20 cellular contexts compared by ENCODE assay signal in the genomic region with DNA sequence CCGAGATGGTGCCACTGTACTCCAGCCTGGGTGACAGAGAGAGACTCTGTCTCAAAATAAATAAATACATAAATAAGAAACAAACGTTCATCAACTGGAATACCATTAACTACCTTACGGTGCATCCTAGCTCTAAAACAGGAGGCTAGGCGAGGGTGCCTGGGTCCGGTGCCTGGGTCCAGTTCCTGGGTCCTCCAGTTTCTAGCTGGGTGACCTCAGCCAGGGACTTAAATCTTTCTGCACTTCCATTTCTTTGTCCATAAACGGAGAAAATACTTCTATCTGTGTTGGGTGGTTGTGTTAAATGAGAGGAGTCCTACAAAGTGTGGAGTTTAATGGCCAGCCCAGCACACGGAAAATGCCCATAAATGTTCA. TPM values are rescaled to one million over a fixed set of nuclear protein-coding genes. Genes with fewer than 3 reads are reported as not detected.
DNase-seq lines count a peak whose midpoint lies in the region; ATAC-seq and TF ChIP-seq lines count a peak whose summit lies in the region.
"Had no signal": no experiment of that assay in that cellular context is flagged by ENCODE, and none has a peak within 500 bp of the region (broad histone marks: within the 10 kb centered on the region; RNA-seq: fewer than 3 reads in every experiment).

No MANE protein-coding gene starts in this region.

- CTCF ChIA-PET in PC-9 (lab: Charles Lee): no interaction called here

- no peaks in the 10 kb centered on the region for H3F3A ChIP-seq in PC-9 (ENCODE audit: insufficient read depth, low read depth)

- H3K27ac ChIP-seq in PC-9 (peak overlapping the region; percentile 61), esophagus (ENCODE audit: low read depth in 2 of 2, low read length in 1 of 2) (peak overlapping the region; percentile 70 to 82)
- H3K27ac ChIP-seq: body of pancreas had no signal

- TF ChIP-seq CTCF in PC-9 (conservative IDR thresholded peaks at IDR 0.05) (no peak), osteocyte (IDR thresholded peaks at IDR 0.05) (no peak), type B pancreatic cell (conservative IDR thresholded peaks at IDR 0.05) (no peak)

- no peak overlapping the region for H2AFZ ChIP-seq in PC-9

- H3K4me1 ChIP-seq in PC-9 (replicated peaks; ENCODE audit: insufficient read depth) (peaks cover 13% of the 10 kb centered on the region), esophagus (ENCODE audit: control insufficient read depth in 2 of 2, insufficient read depth in 2 of 2, low read length in 1 of 2) (peaks cover 3 to 4% of the 10 kb centered on the region in 2 donors)
- H3K4me1 ChIP-seq: body of pancreas, HAP-1 had no signal

- peak overlapping the region; percentile 76 for H3K27ac Mint-ChIP-seq in osteocyte (ENCODE audit: unreplicated experiment)
- H3K27ac Mint-ChIP-seq in type B pancreatic cell: peak overlapping the region; percentile 47

- no peaks in the 10 kb centered on the region for H3K79me2 ChIP-seq in PC-9 (ENCODE audit: low read depth)

- H3K4me2 ChIP-seq in PC-9: peak overlapping the region; percentile 40; the same call in 1 of the 2 replicates

- H3K36me3 Mint-ChIP-seq in osteocyte (ENCODE audit: unreplicated experiment): no peaks in the 10 kb centered on the region
- peaks cover 3% of the 10 kb centered on the region for H3K36me3 Mint-ChIP-seq in type B pancreatic cell

- BruUV-seq in PC-9 (replicated peaks; lab: Mats Ljungman, UMichigan): no TSS peak

- POLR2A ChIA-PET in PC-9 (lab: Charles Lee; ENCODE audit: unreplicated experiment): interaction anchor here (0.6 to 1.3 kb wide), 6 partner anchors 12 to 443 kb away, joined by 3 to 7 read pairs (median 4); no protein-coding TSS in a partner anchor

- no peaks in the 10 kb centered on the region for H3K9me3 Mint-ChIP-seq in osteocyte (ENCODE audit: unreplicated experiment)
- no peaks in the 10 kb centered on the region for H3K9me3 Mint-ChIP-seq in type B pancreatic cell

- H3K27me3 Mint-ChIP-seq in osteocyte (ENCODE audit: unreplicated experiment) (no peaks in the 10 kb centered on the region), type B pancreatic cell (peaks cover 2% of the 10 kb centered on the region)

- no peaks in the 10 kb centered on the region for H3K9me3 ChIP-seq in PC-9 (ENCODE audit: insufficient read depth, low read depth)
- H3K9me3 ChIP-seq in esophagus (ENCODE audit: control insufficient read depth in 2 of 2, insufficient read depth in 1 of 2, low read depth in 1 of 2, low read length in 1 of 2): no peaks in the 10 kb centered on the region
- H3K9me3 ChIP-seq: body of pancreas, HAP-1 had no signal

- H3K4me1 Mint-ChIP-seq in osteocyte (ENCODE audit: unreplicated experiment) (peaks cover 33% of the 10 kb centered on the region), type B pancreatic cell (ENCODE audit: unreplicated experiment) (peaks cover 24% of the 10 kb centered on the region)

- intact Hi-C loops in PC-9 (cut with micrococcal nuclease; ENCODE audit: unreplicated experiment): loop anchor here (1.0 kb wide), 1 partner anchor 10 kb away; no protein-coding TSS in a partner anchor

- no peak overlapping the region for H3K4me3 ChIP-seq in PC-9
- no peak overlapping the region for H3K4me3 ChIP-seq in esophagus (ENCODE audit: low read depth in 1 of 2, low read length in 2 of 2)
- H3K4me3 ChIP-seq: body of pancreas, HAP-1 had no signal

- no peaks in the 10 kb centered on the region for H4K20me1 ChIP-seq in PC-9 (ENCODE audit: insufficient read depth)

- WGBS in esophagus, 2 donors: 80 to 84% methylated on average over 7 of the region's 7 CpGs

- H3K4me3 Mint-ChIP-seq in osteocyte (ENCODE audit: unreplicated experiment): no peak overlapping the region
- no peak overlapping the region for H3K4me3 Mint-ChIP-seq in type B pancreatic cell

- DNase-seq in PC-9 (no peak), osteocyte (ENCODE audit: extremely low spot score, unreplicated experiment) (no peak), type B pancreatic cell (ENCODE audit: extremely low spot score, unreplicated experiment) (no peak), NCI-H128 (lab: John Stamatoyannopoulos, UW; ENCODE audit: unreplicated experiment) (no peak)
- no peak for DNase-seq in stimulated activated CD4-positive, alpha-beta T cell treated with anti-CD3 and anti-CD28 coated beads, Interleukin-12 subunit alpha, Interleukin-12 subunit beta, amount 100 ng/mL, for 4 hours
- DNase-seq: activated CD4-positive, CD25-positive, alpha-beta regulatory T cell treated with anti-CD3 and anti-CD28 coated beads, Interleukin-2, amount 50 U/mL, for 72 hours; AML-193; body of pancreas; dorsolateral prefrontal cortex; hippocampal formation; left cardiac atrium; NCI-H1048; NCI-H2171 treated with DMSO at 0.1 percent for 48 hours; Right ventricle myocardium superior; stimulated activated CD4-positive, alpha-beta T cell treated with anti-CD3 and anti-CD28 coated beads, Interleukin-4, amount 100 ng/mL, for 24 hours had no signal

- ATAC-seq in HG02571 (IDR thresholded peaks at IDR 0.05; ENCODE audit: unreplicated experiment) (no peak), GM18517 (IDR thresholded peaks at IDR 0.05; ENCODE audit: unreplicated experiment) (no peak)
- ATAC-seq: body of pancreas had no signal

- H3K9me2 ChIP-seq in PC-9 (ENCODE audit: insufficient read depth): no peaks in the 10 kb centered on the region

- no peaks in the 10 kb centered on the region for H3K27me3 ChIP-seq in PC-9 (ENCODE audit: insufficient read depth, low read depth)
- H3K27me3 ChIP-seq in esophagus (ENCODE audit: control insufficient read depth in 1 of 2, insufficient read depth in 2 of 2, low read length in 2 of 2): no peaks in the 10 kb centered on the region
- H3K27me3 ChIP-seq: body of pancreas, dorsolateral prefrontal cortex had no signal

- no peaks in the 10 kb centered on the region for H3K36me3 ChIP-seq in PC-9 (ENCODE audit: low read depth)
- H3K36me3 ChIP-seq in esophagus (ENCODE audit: control insufficient read depth in 2 of 2, insufficient read depth in 2 of 2, low read length in 1 of 2): no peaks in the 10 kb centered on the region
- H3K36me3 ChIP-seq: HAP-1 had no signal

RNA-seq across cellular contexts. Expression of a gene that starts 34.0 kb away (rescaled TPM):
- 8.7 and 11.6 TPM in 2 replicates for total RNA-seq in PC-9 (2021)
- polyA plus RNA-seq in esophagus: 1 to 10 TPM; 5.3 to 8.8 TPM
- total RNA-seq in osteocyte: 4.5 and 5.3 TPM in 2 replicates
- total RNA-seq in type B pancreatic cell (ENCODE audit: low replicate concordance): 7.0 and 18.0 TPM in 2 replicates

RNA-seq across cellular contexts. Expression of a gene that starts 59.2 kb away (rescaled TPM):
- total RNA-seq in PC-9 (2021): not detected in 2 replicates
- under 1 TPM in 1 of 2 donors, not detected in 1; 0.12 TPM for polyA plus RNA-seq in esophagus
- total RNA-seq in osteocyte: not detected in 2 replicates
- not detected in 2 replicates for total RNA-seq in type B pancreatic cell (ENCODE audit: low replicate concordance)
- total RNA-seq: body of pancreas, left cardiac atrium, renal cortical epithelial cell, Right ventricle myocardium superior had no signal
